ENCODE assay signal across 8 cellular contexts in genomic region chr3:138915503-138916498, GRCh38. TPM values are rescaled to one million over a fixed set of nuclear protein-coding genes. Genes with fewer than 3 reads are reported as not detected.
DNase-seq lines count a peak whose midpoint lies in the region; ATAC-seq and TF ChIP-seq lines count a peak whose summit lies in the region.

No MANE protein-coding gene starts in this region.

- H3K9me3 Mint-ChIP-seq in CD4-positive, CD25-positive, alpha-beta regulatory T cell = peaks cover 0 to 4% (median 0%) of the 10 kb centered on the region in 7 donors
- no peaks in the 10 kb centered on the region for H3K9me3 Mint-ChIP-seq in activated CD8-positive, alpha-beta T cell treated with anti-CD3 and anti-CD28 coated beads for 36 hours

- CTCF ChIA-PET in activated CD8-positive, alpha-beta T cell treated with anti-CD3 and anti-CD28 coated beads for 36 hours (lab: Charles Lee) = interaction anchor here (0.6 to 11.1 kb wide), 124 partner anchors 8 to 1128 kb away, joined by 3 to 347 read pairs (median 5); partner anchors contain the start of genes CEP70, ESYT3, FAIM and PIK3CB

- peaks cover 20% of the 10 kb centered on the region for H3K27me3 Mint-ChIP-seq in CD4-positive, CD25-positive, alpha-beta regulatory T cell
- peaks cover 4% of the 10 kb centered on the region for H3K27me3 Mint-ChIP-seq in activated CD8-positive, alpha-beta T cell treated with anti-CD3 and anti-CD28 coated beads for 36 hours

- H3K27ac ChIP-seq in CD4-positive, CD25-positive, alpha-beta regulatory T cell (ENCODE audit: insufficient read depth, low read length, poor library complexity, severe bottlenecking) = no peak overlapping the region
- peak overlapping the region; percentile 91 to 99 for H3K27ac ChIP-seq in lung (ENCODE audit: low read depth in 1 of 2, low read length in 1 of 2)

- H3K4me3 ChIP-seq in CD4-positive, CD25-positive, alpha-beta regulatory T cell (ENCODE audit: low read depth, low read length) = peak overlapping the region; percentile 32
- peak overlapping the region; percentile 71 for H3K4me3 ChIP-seq in lung

- WGBS in lung, 2 donors = 2% methylated on average over 57 to 68 of the region's 68 CpGs

- POLR2A ChIA-PET in activated CD8-positive, alpha-beta T cell treated with anti-CD3 and anti-CD28 coated beads for 36 hours (lab: Charles Lee) = interaction anchor here (0.7 to 2.0 kb wide), 7 partner anchors 8 to 321 kb away, joined by 3 to 6 read pairs (median 4); partner anchors contain the start of gene CEP70

- no peaks in the 10 kb centered on the region for H3K9me3 ChIP-seq in CD4-positive, CD25-positive, alpha-beta regulatory T cell (ENCODE audit: control insufficient read depth in 2 of 2, low read length in 2 of 2)
- H3K9me3 ChIP-seq in lung (ENCODE audit: control insufficient read depth in 2 of 2, insufficient read depth in 1 of 2, low read length in 1 of 2) = no peaks in the 10 kb centered on the region

- peaks cover 14% of the 10 kb centered on the region for H3K4me1 ChIP-seq in CD4-positive, CD25-positive, alpha-beta regulatory T cell (ENCODE audit: control insufficient read depth, insufficient read depth, low read length, poor library complexity, severe bottlenecking)
- peaks cover 0 to 3% of the 10 kb centered on the region in 2 donors for H3K4me1 ChIP-seq in lung (ENCODE audit: control insufficient read depth in 2 of 2, insufficient read depth in 2 of 2, low read length in 2 of 2)

- ATAC-seq in CD4-positive, CD25-positive, alpha-beta regulatory T cell (ENCODE audit: low read depth in 2 of 2) = peak; percentile 83 to 86
- ATAC-seq in GM19438 (IDR thresholded peaks at IDR 0.05; ENCODE audit: low read depth, unreplicated experiment) (peak; percentile 92), HG03571 (IDR thresholded peaks at IDR 0.05; ENCODE audit: unreplicated experiment) (peak; percentile 77), lung (ENCODE audit: insufficient read depth, low FRiP score) (peak; percentile 94)
- ATAC-seq in activated CD8-positive, alpha-beta T cell treated with anti-CD3 and anti-CD28 coated beads for 36 hours = peak; percentile 93

- H3K36me3 Mint-ChIP-seq in CD4-positive, CD25-positive, alpha-beta regulatory T cell = peaks cover 2% of the 10 kb centered on the region
- no peaks in the 10 kb centered on the region for H3K36me3 Mint-ChIP-seq in activated CD8-positive, alpha-beta T cell treated with anti-CD3 and anti-CD28 coated beads for 36 hours (ENCODE audit: low read depth)

- peaks cover 0 to 9% (median 1%) of the 10 kb centered on the region in 4 donors for H3K4me1 Mint-ChIP-seq in CD4-positive, CD25-positive, alpha-beta regulatory T cell
- H3K4me1 Mint-ChIP-seq in activated CD8-positive, alpha-beta T cell treated with anti-CD3 and anti-CD28 coated beads for 36 hours (ENCODE audit: low read depth) = peaks cover 3% of the 10 kb centered on the region

- H3K36me3 ChIP-seq in CD4-positive, CD25-positive, alpha-beta regulatory T cell (ENCODE audit: control insufficient read depth, insufficient read depth, low read length) = no peaks in the 10 kb centered on the region
- no peaks in the 10 kb centered on the region for H3K36me3 ChIP-seq in lung (ENCODE audit: control insufficient read depth in 2 of 2, insufficient read depth in 2 of 2, low read length in 2 of 2)

- no peaks in the 10 kb centered on the region for H3K27me3 ChIP-seq in CD4-positive, CD25-positive, alpha-beta regulatory T cell (ENCODE audit: control insufficient read depth, insufficient read depth, low read length)
- H3K27me3 ChIP-seq in lung (ENCODE audit: control insufficient read depth, insufficient read depth) = no peaks in the 10 kb centered on the region

- peak overlapping the region in 1 of 3 donors; percentile 85 for H3K27ac Mint-ChIP-seq in CD4-positive, CD25-positive, alpha-beta regulatory T cell
- H3K27ac Mint-ChIP-seq in activated CD8-positive, alpha-beta T cell treated with anti-CD3 and anti-CD28 coated beads for 36 hours = peak overlapping the region; percentile 78

- peak; percentile 90 for TF ChIP-seq CTCF in activated CD8-positive, alpha-beta T cell treated with anti-CD3 and anti-CD28 coated beads for 36 hours (IDR thresholded peaks at IDR 0.05)
- peak; percentile 75 for TF ChIP-seq CTCF in lung (IDR thresholded peaks at IDR 0.05; ENCODE audit: control extremely low read depth, extremely low read depth)

- intact Hi-C loops in activated CD8-positive, alpha-beta T cell treated with anti-CD3 and anti-CD28 coated beads for 36 hours (cut with micrococcal nuclease) = loop anchor here (1.0 to 10.0 kb wide), 3 partner anchors 216 to 441 kb away; partner anchors contain the start of gene CEP70

- DNase-seq in CD4-positive, CD25-positive, alpha-beta regulatory T cell = peak; percentile 54 to 84 (median 73)
- DNase-seq in NCI-H774 (lab: John Stamatoyannopoulos, UW) (peak; percentile 79), ecto neural progenitor cell (ENCODE audit: low spot score) (peak; percentile 97), lung (ENCODE audit: low spot score) (peak; percentile 92)
- peak; percentile 91 for DNase-seq in activated CD8-positive, alpha-beta T cell treated with anti-CD3 and anti-CD28 coated beads for 36 hours
- DNase-seq in stimulated activated CD4-positive, alpha-beta T cell treated with anti-CD3 and anti-CD28 coated beads, TNF-alpha, amount 100 ng/mL, for 24 hours (ENCODE audit: low read depth in 3 of 3) = peak; percentile 62 to 82 (median 63)

- peak overlapping the region; percentile 80 to 87 (median 84) for H3K4me3 Mint-ChIP-seq in CD4-positive, CD25-positive, alpha-beta regulatory T cell
- peak overlapping the region; percentile 80 for H3K4me3 Mint-ChIP-seq in activated CD8-positive, alpha-beta T cell treated with anti-CD3 and anti-CD28 coated beads for 36 hours

RNA-seq across cellular contexts. Expression of gene FOXL2, which starts 31.1 kb away (rescaled TPM):
- total RNA-seq in CD4-positive, CD25-positive, alpha-beta regulatory T cell = not detected
- polyA plus RNA-seq in CD4-positive, CD25-positive, alpha-beta regulatory T cell = not detected
- not detected for total RNA-seq in activated CD8-positive, alpha-beta T cell treated with anti-CD3 and anti-CD28 coated beads for 36 hours
- under 1 TPM in 1 of 2 donors, not detected in 1; 0.14 TPM for total RNA-seq in lung
- polyA plus RNA-seq in lung = not detected

RNA-seq across cellular contexts. Expression of gene FOXL2NB, which starts 31.2 kb away (rescaled TPM):
- total RNA-seq in CD4-positive, CD25-positive, alpha-beta regulatory T cell = not detected
- polyA plus RNA-seq in CD4-positive, CD25-positive, alpha-beta regulatory T cell = not detected
- total RNA-seq in activated CD8-positive, alpha-beta T cell treated with anti-CD3 and anti-CD28 coated beads for 36 hours = not detected
- not detected for total RNA-seq in lung
- not detected for polyA plus RNA-seq in lung
